8 cellular contexts compared by ENCODE assay signal in genomic region chr3:51539291-51539891, GRCh38. TPM values are rescaled to one million over a fixed set of nuclear protein-coding genes. Genes with fewer than 3 reads are reported as not detected.
A peak's percentile ranks its signal among the peaks of the same experiment; 100 is the strongest.
DNase-seq lines count a peak whose midpoint lies in the region; ATAC-seq and TF ChIP-seq lines count a peak whose summit lies in the region.

No MANE protein-coding gene starts in this region.

- intact Hi-C loops in spleen (cut with DNase I; ENCODE audit: low total_unique reads): no loop called here

- peak overlapping the region; percentile 73 to 94 (median 85) for H3K27ac Mint-ChIP-seq in immature natural killer cell

- no peaks in the 10 kb centered on the region for H3K27me3 ChIP-seq in brain microvascular endothelial cell (replicated peaks)
- no peaks in the 10 kb centered on the region for H3K27me3 ChIP-seq in spleen (replicated peaks in 1 of 7)

- TF ChIP-seq CTCF in brain microvascular endothelial cell (IDR thresholded peaks at IDR 0.05; ENCODE audit: low read depth, low read length, missing control alignments) (no peak), spleen (IDR thresholded peaks at IDR 0.05 in 8 of 11, conservative IDR thresholded peaks at IDR 0.05 in 3 of 11) (no peak)

- peaks cover 21 to 52% (median 36%) of the 10 kb centered on the region in 6 donors for H3K4me1 ChIP-seq in spleen

- H3K27me3 Mint-ChIP-seq in immature natural killer cell (ENCODE audit: low read depth in 3 of 3): peaks cover 2 to 16% (median 6%) of the 10 kb centered on the region in 3 donors

- WGBS in spleen, 5 donors: 1 to 2% (median 1%) methylated on average over 8 to 10 of the region's 10 CpGs

- TF ChIP-seq POLR2A in spleen (IDR thresholded peaks at IDR 0.05): no peak

- H3K4me1 Mint-ChIP-seq in immature natural killer cell: peaks cover 38 to 60% of the 10 kb centered on the region in 2 donors

- H3K27ac ChIP-seq in brain microvascular endothelial cell: peak overlapping the region; percentile 74
- H3K27ac ChIP-seq in spleen: peak overlapping the region; percentile 55 to 91 (median 85)

- peak; percentile 74 for DNase-seq in ELR (ENCODE audit: low read depth)
- peak; percentile 79 for DNase-seq in brain microvascular endothelial cell
- peak; percentile 1 to 13 (median 11) for DNase-seq in immature natural killer cell
- peak; percentile 61 for DNase-seq in spleen
- no peak for DNase-seq in effector CD4-positive, alpha-beta T cell

- H3K36me3 Mint-ChIP-seq in immature natural killer cell: no peaks in the 10 kb centered on the region

- no peaks in the 10 kb centered on the region for H3K9me3 ChIP-seq in spleen

- ATAC-seq in HG02852 (IDR thresholded peaks at IDR 0.05; ENCODE audit: unreplicated experiment): peak; percentile 23
- ATAC-seq in SK-N-SH treated with all-trans-retinoic acid at 6 μM for 48 hours: peak; percentile 64
- ATAC-seq in GM21619 (IDR thresholded peaks at IDR 0.05; ENCODE audit: unreplicated experiment): no peak

- H3K4me3 ChIP-seq in brain microvascular endothelial cell (ENCODE audit: low read depth, low read length) (peak overlapping the region; percentile 66), spleen (peak overlapping the region; percentile 82 to 98 (median 90))

- H3K4me3 Mint-ChIP-seq in immature natural killer cell: peak overlapping the region; percentile 79 to 89 (median 86)

- no peaks in the 10 kb centered on the region for H3K36me3 ChIP-seq in brain microvascular endothelial cell (replicated peaks)
- peaks cover 0 to 31% (median 7%) of the 10 kb centered on the region in 6 donors for H3K36me3 ChIP-seq in spleen

- H3K9me3 Mint-ChIP-seq in immature natural killer cell: no peaks in the 10 kb centered on the region

- in situ Hi-C loops in brain microvascular endothelial cell (cut with HindIII; ENCODE audit: low pct_ligation_motif_present, low sequenced_read_pairs): no loop called here

TF ChIP-seq in SK-N-SH treated with all-trans-retinoic acid at 6 μM for 48 hours, 23 proteins besides CTCF, POLR2A, EP300 and RAD21:
- no peak for TF ChIP-seq GLIS3 (CRISPR knock-in tag; IDR thresholded peaks at IDR 0.05)
- no peak for TF ChIP-seq ZNF70 (CRISPR knock-in tag; IDR thresholded peaks at IDR 0.05)
- no peak for TF ChIP-seq CSRNP3 (CRISPR knock-in tag; IDR thresholded peaks at IDR 0.05)
- TF ChIP-seq ARNTL (CRISPR knock-in tag; IDR thresholded peaks at IDR 0.05; ENCODE audit: borderline replicate concordance, low read depth): no peak
- no peak for TF ChIP-seq CSDC2 (CRISPR knock-in tag; IDR thresholded peaks at IDR 0.05)
- no peak for TF ChIP-seq TOX (CRISPR knock-in tag; IDR thresholded peaks at IDR 0.05; ENCODE audit: borderline replicate concordance)
- no peak for TF ChIP-seq ZNF565 (CRISPR knock-in tag; conservative IDR thresholded peaks at IDR 0.05; ENCODE audit: low read depth)
TF ChIP-seq in SK-N-SH treated with all-trans-retinoic acid at 6 μM for 48 hours: peak in this region for 0.

RNA-seq across cellular contexts. Expression of gene RAD54L2, which starts 0.9 kb away (rescaled TPM):
- polyA plus RNA-seq in immature natural killer cell (10 to 100 TPM; 10.1 to 22.4 (median 15.0) TPM), spleen (1 to 10 TPM; 1.4 to 4.3 (median 2.2) TPM)
- 10 to 100 TPM; 22.8 to 36.7 (median 32.4) TPM for total RNA-seq in spleen

RNA-seq across cellular contexts. Expression of gene DCAF1, which starts 39.6 kb away (rescaled TPM):
- polyA plus RNA-seq in immature natural killer cell (10 to 100 TPM in 1 of 3 donors, 1 to 10 TPM in 2; 3.5 to 13.5 (median 4.7) TPM), spleen (1 to 10 TPM; 7.0 to 9.0 (median 7.2) TPM)
- 10 to 100 TPM; 22.2 to 27.4 (median 24.1) TPM for total RNA-seq in spleen
